8 cellular contexts compared by ENCODE assay signal in genomic region chr6:142207265-142207877, GRCh38.
DNase-seq lines count a peak whose midpoint lies in the region; ATAC-seq, FAIRE-seq and TF ChIP-seq lines count a peak whose summit lies in the region.

No MANE protein-coding gene starts in this region.

- no peak overlapping the region for H4K8ac ChIP-seq in H1 (ENCODE audit: extremely low read depth, insufficient read depth, low read length)

- H3K56ac ChIP-seq in H1 (replicated peaks; ENCODE audit: insufficient read length, low read depth, low read length): no peak overlapping the region

- no peak overlapping the region for H2BK12ac ChIP-seq in H1 (ENCODE audit: low read depth, low read length)

- TF ChIP-seq EP300 in H1 (IDR thresholded peaks at IDR 0.05; ENCODE audit: borderline replicate concordance in 1 of 2, low read depth in 2 of 2, low read length in 2 of 2): no peak

- POLR2A ChIA-PET in H1 (lab: Charles Lee; ENCODE audit: partially characterized antibody): no interaction called here

- no peaks in the 10 kb centered on the region for H3K27me3 Mint-ChIP-seq in Calu3 (ENCODE audit: unreplicated experiment)

- H3K27ac ChIP-seq in H1 (ENCODE audit: low read depth, low read length) (no peak overlapping the region), vagina (no peak overlapping the region)

- TF ChIP-seq POLR2A in H1 (IDR thresholded peaks at IDR 0.05; ENCODE audit: control extremely low read depth in 1 of 2, low read depth in 2 of 2, low read length in 2 of 2): no peak
- no peak for TF ChIP-seq POLR2A in vagina (IDR thresholded peaks at IDR 0.05)

- no peak overlapping the region for H3K4me3 Mint-ChIP-seq in Calu3 (ENCODE audit: low read depth, unreplicated experiment)

- no peaks in the 10 kb centered on the region for H4K20me1 ChIP-seq in H1 (replicated peaks in 1 of 2; ENCODE audit: control insufficient read depth in 1 of 2, insufficient read depth in 2 of 2, low read length in 2 of 2)

- peaks cover 5% of the 10 kb centered on the region for H3K9me3 Mint-ChIP-seq in Calu3 (ENCODE audit: low read depth, unreplicated experiment)

- H3K9me3 ChIP-seq in H1 (ENCODE audit: insufficient read depth in 2 of 2, low read depth in 1 of 2, low read length in 1 of 2): peaks cover 0 to 1% of the 10 kb centered on the region in 2 experiments; a peak in 1 of 4 replicates
- H3K9me3 ChIP-seq in vagina: no peaks in the 10 kb centered on the region

- H2BK15ac ChIP-seq in H1 (ENCODE audit: low read length): no peak overlapping the region

- peaks cover 0 to 9% (median under 1%) of the 10 kb centered on the region in 4 experiments; a peak in 2 of 8 replicates for H3K36me3 ChIP-seq in H1 (ENCODE audit: control insufficient read depth in 2 of 4, insufficient read depth in 4 of 4, low read length in 3 of 4)
- peaks cover 0 to 13% of the 10 kb centered on the region in 2 donors for H3K36me3 ChIP-seq in vagina

- ATAC-seq in GM21515 (IDR thresholded peaks at IDR 0.05; ENCODE audit: unreplicated experiment): peak; percentile 89

- no peak overlapping the region for H4K5ac ChIP-seq in H1 (ENCODE audit: insufficient read length, low read depth, low read length)

- H3K4me3 ChIP-seq in H1 (ENCODE audit: extremely low read depth in 1 of 4, insufficient read depth in 2 of 4, low read depth in 3 of 4, low read length in 4 of 4) (no peak overlapping the region), vagina (no peak overlapping the region)

- H2AFZ ChIP-seq in H1 (ENCODE audit: low read length): no peak overlapping the region

- no peak overlapping the region for H2BK120ac ChIP-seq in H1 (replicated peaks; ENCODE audit: low read depth, low read length)

- peak; percentile 91 to 92 for TF ChIP-seq RAD21 in H1 (IDR thresholded peaks at IDR 0.05 in 1 of 2, conservative IDR thresholded peaks at IDR 0.05 in 1 of 2; ENCODE audit: low read depth in 2 of 2, low read length in 2 of 2)

- no peaks in the 10 kb centered on the region for H3K79me1 ChIP-seq in H1 (ENCODE audit: low read depth, low read length)

- H4K91ac ChIP-seq in H1 (replicated peaks; ENCODE audit: insufficient read length, low read length): no peak overlapping the region

- WGBS in H1 (ENCODE audit: extremely low coverage in 1 of 2, insufficient coverage in 1 of 2, insufficient read length in 1 of 2, insufficient replicate concordance in 2 of 2, low coverage in 1 of 2, low lambda C conversion rate in 2 of 2, missing lambda C conversion rate in 1 of 2), 2 experiments: 32% methylated on average over 4 of the region's 4 CpGs; no CpG with 5 or more reads in 1 of the 2 experiments

- BruUV-seq in Calu3 (replicated peaks; lab: Mats Ljungman, UMichigan): no TSS peak

- intact Hi-C loops in Calu3 (cut with micrococcal nuclease; ENCODE audit: unreplicated experiment) (no loop called here), vagina (cut with DNase I) (loop anchor here (10.0 kb wide), 1 partner anchor 53 kb away; no protein-coding TSS in a partner anchor)

- DNase-seq in Calu3 (peak; percentile 44), MV-4-11 (lab: John Stamatoyannopoulos, UW) (peak; percentile 1), H1 (ENCODE audit: low read depth in 1 of 2, low spot score in 2 of 2) (peak; percentile 21 to 63), myocyte (ENCODE audit: low read depth) (peak; percentile 37), vagina (ENCODE audit: extremely low spot score in 2 of 2) (no peak), NCI-H187 treated with DMSO at 0.1 percent for 48 hours (lab: John Stamatoyannopoulos, UW) (no peak)
- DNase-seq in activated CD4-positive, alpha-beta T cell treated with anti-CD3 and anti-CD28 coated beads for 48 hours: peak; percentile 51

- no peaks in the 10 kb centered on the region for H3K79me2 ChIP-seq in H1 (ENCODE audit: control insufficient read depth in 1 of 2, insufficient read depth in 2 of 2, low read length in 2 of 2)

- FAIRE-seq in H1 (lab: Jason Lieb, UNC): peak; percentile 80

- H3K4ac ChIP-seq in H1 (replicated peaks; ENCODE audit: insufficient read length, low read depth, low read length): no peak overlapping the region

- no peak overlapping the region for H3K4me2 ChIP-seq in H1 (ENCODE audit: insufficient read depth in 1 of 2, low read depth in 2 of 2, low read length in 2 of 2)

- no peak overlapping the region for H3K14ac ChIP-seq in H1 (ENCODE audit: insufficient read length)

- H3K27me3 ChIP-seq in H1 (replicated peaks in 1 of 4; ENCODE audit: control insufficient read depth in 3 of 4, extremely low read depth in 1 of 4, insufficient read depth in 3 of 4, low read length in 3 of 4): no peaks in the 10 kb centered on the region
- H3K27me3 ChIP-seq in vagina: no peaks in the 10 kb centered on the region

- TF ChIP-seq CTCF in Calu3 (IDR thresholded peaks at IDR 0.05; ENCODE audit: unreplicated experiment) (peak; percentile 50), H1 (IDR thresholded peaks at IDR 0.05; ENCODE audit: control extremely low read depth in 1 of 3, insufficient read depth in 1 of 3, low read depth in 1 of 3, low read length in 3 of 3) (peak; percentile 48 to 89 (median 77)), vagina (IDR thresholded peaks at IDR 0.05) (peak in 2 of 3 experiments; percentile 38 to 58)

- H3K4me1 ChIP-seq in H1 (replicated peaks in 1 of 4; ENCODE audit: control insufficient read depth in 3 of 4, insufficient read depth in 4 of 4, low read length in 3 of 4) (no peaks in the 10 kb centered on the region), vagina (no peaks in the 10 kb centered on the region)

- no peak overlapping the region for H3K23ac ChIP-seq in H1 (ENCODE audit: insufficient read length)

- peak overlapping the region; percentile 27 for H3K27ac Mint-ChIP-seq in Calu3 (ENCODE audit: unreplicated experiment)

- H3K18ac ChIP-seq in H1 (ENCODE audit: extremely low read depth, low read length): no peak overlapping the region

- no peak overlapping the region for H3K9ac ChIP-seq in H1 (replicated peaks in 1 of 4; ENCODE audit: extremely low read depth in 1 of 4, low read depth in 3 of 4, low read length in 3 of 4)

- H3K23me2 ChIP-seq in H1 (ENCODE audit: low read depth, low read length): no peaks in the 10 kb centered on the region

- CTCF ChIA-PET in Calu3 (lab: Charles Lee): interaction anchor here (0.6 kb wide), 2 partner anchors 34 to 90 kb away, joined by 3 to 4 read pairs; no protein-coding TSS in a partner anchor
- CTCF ChIA-PET in H1 (lab: Charles Lee; ENCODE audit: partially characterized antibody): interaction anchor here (0.6 to 2.0 kb wide), 23 partner anchors 8 to 1141 kb away, joined by 3 to 18 read pairs (median 4); no protein-coding TSS in a partner anchor

- no peaks in the 10 kb centered on the region for H3K4me1 Mint-ChIP-seq in Calu3 (ENCODE audit: low read depth, unreplicated experiment)

- H2BK20ac ChIP-seq in H1 (ENCODE audit: low read length): no peak overlapping the region

- H3K36me3 Mint-ChIP-seq in Calu3 (ENCODE audit: insufficient read depth, unreplicated experiment): peaks cover 16% of the 10 kb centered on the region

- no peak overlapping the region for H2BK5ac ChIP-seq in H1 (ENCODE audit: low read depth, low read length)

- no peak overlapping the region for H2AK5ac ChIP-seq in H1 (ENCODE audit: low read depth, low read length)

TF ChIP-seq in H1, 55 proteins besides CTCF, POLR2A, EP300 and RAD21:
- TF ChIP-seq RNF2 (IDR thresholded peaks at IDR 0.05; ENCODE audit: borderline replicate concordance, low read depth, low read length, missing control alignments, poor library complexity, severe bottlenecking) (no peak), GTF2F1 (IDR thresholded peaks at IDR 0.05; ENCODE audit: borderline replicate concordance, low read depth, low read length) (0 out of 2 replicates have a peak, but pooled peaks have one; percentile 54)

Comparison
In these comparisons a context has a peak if more than half of its experiments do, and no peak if none do; other contexts are left out.
1. DNase-seq: peak in Calu3 (single experiment), MV-4-11 (single experiment), activated CD4-positive, alpha-beta T cell treated with anti-CD3 and anti-CD28 coated beads for 48 hours (single experiment), H1 (2 of 2) and myocyte (single experiment); none in vagina (0 of 2) and NCI-H187 treated with DMSO at 0.1 percent for 48 hours (single experiment).
2. Peak in every context shown above with its lines, with median percentiles within 50 percentile points of each other: CTCF ChIP-seq.